Comparison of ENCODE assay signal across 16 cellular contexts in the genomic region with DNA sequence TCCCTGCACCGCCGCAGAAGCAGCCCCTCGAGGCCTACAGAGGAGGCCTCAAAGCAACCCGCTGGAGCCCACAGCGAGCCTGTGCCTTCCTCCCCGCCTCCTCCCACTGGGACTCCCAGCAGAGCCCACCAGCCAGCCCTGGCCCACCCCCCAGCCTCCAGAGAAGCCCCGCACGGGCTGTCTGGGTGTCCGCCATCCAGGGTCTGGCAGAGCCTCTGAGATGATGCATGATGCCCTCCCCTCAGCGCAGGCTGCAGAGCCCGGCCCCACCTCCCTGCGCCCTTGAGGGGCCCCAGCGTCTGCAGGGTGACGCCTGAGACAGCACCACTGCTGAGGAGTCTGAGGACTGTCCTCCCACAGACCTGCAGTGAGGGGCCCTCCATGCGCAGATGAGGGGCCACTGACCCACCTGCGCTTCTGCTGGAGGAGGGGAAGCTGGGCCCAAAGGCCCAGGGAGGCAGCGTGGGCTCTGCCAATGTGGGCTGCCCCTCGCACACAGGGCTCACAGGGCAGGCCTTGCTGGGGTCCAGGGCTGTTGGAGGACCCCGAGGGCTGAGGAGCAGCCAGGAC. TPM values are rescaled to one million over a fixed set of nuclear protein-coding genes. Genes with fewer than 3 reads are reported as not detected.
DNase-seq lines count a peak whose midpoint lies in the region; ATAC-seq and TF ChIP-seq lines count a peak whose summit lies in the region.
"Had no signal": no experiment of that assay in that cellular context is flagged by ENCODE, and none has a peak within 500 bp of the region (broad histone marks: within the 10 kb centered on the region; RNA-seq: fewer than 3 reads in every experiment).

No MANE protein-coding gene starts in this region.

- H3K27me3 ChIP-seq in right cardiac atrium (ENCODE audit: control insufficient read depth, insufficient read depth) (no peaks in the 10 kb centered on the region), sigmoid colon (no peaks in the 10 kb centered on the region)
- H3K27me3 ChIP-seq: upper lobe of right lung had no signal

- intact Hi-C loops in right cardiac atrium (cut with DNase I), result no loop called here
- intact Hi-C loops in sigmoid colon (cut with DNase I), result no loop called here

- no peaks in the 10 kb centered on the region for H3K4me1 Mint-ChIP-seq in HFFc6 (ENCODE audit: low read depth)

- H3K9me3 ChIP-seq in right cardiac atrium (ENCODE audit: control insufficient read depth, low read length), result no peaks in the 10 kb centered on the region
- H3K9me3 ChIP-seq in sigmoid colon, result no peaks in the 10 kb centered on the region
- H3K9me3 ChIP-seq: upper lobe of right lung had no signal

- TF ChIP-seq POLR2A in sigmoid colon (IDR thresholded peaks at IDR 0.05) (no peak), erythroblast (IDR thresholded peaks at IDR 0.05; ENCODE audit: low read length) (no peak)

- no peak overlapping the region for H3K4me3 ChIP-seq in right cardiac atrium (ENCODE audit: low read length)
- no peak overlapping the region for H3K4me3 ChIP-seq in sigmoid colon
- H3K4me3 ChIP-seq: upper lobe of right lung had no signal

- no peak overlapping the region for H3K27ac Mint-ChIP-seq in HFFc6
- H3K27ac Mint-ChIP-seq: activated naive CD8-positive, alpha-beta T cell; naive B cell had no signal

- no peak for TF ChIP-seq CTCF in sigmoid colon (IDR thresholded peaks at IDR 0.05)
- TF ChIP-seq CTCF in HFFc6 (IDR thresholded peaks at IDR 0.05), result no peak

- peaks cover 5% of the 10 kb centered on the region; the same call in 1 of the 2 replicates for H3K36me3 Mint-ChIP-seq in HFFc6 (ENCODE audit: low read depth)

- ATAC-seq in right cardiac atrium, result peak in 1 of 2 donors; percentile 3
- ATAC-seq: upper lobe of right lung had no signal

- no peak overlapping the region for H3K4me3 Mint-ChIP-seq in HFFc6
- H3K4me3 Mint-ChIP-seq: activated naive CD8-positive, alpha-beta T cell; naive B cell had no signal

- DNase-seq in activated T-cell treated with anti-CD3 and anti-CD28 coated beads, Interleukin-2, amount 50 U/mL, for 1 hour, result peak; percentile 8
- DNase-seq in activated T-cell treated with anti-CD3 and anti-CD28 coated beads for 4 hours, result no peak
- DNase-seq in SK-N-DZ (ENCODE audit: low spot score), result peak; percentile 75
- peak; percentile 11 to 38 (median 38) for DNase-seq in right cardiac atrium
- DNase-seq in sigmoid colon, result peak; percentile 59
- DNase-seq in KBM-7, result no peak
- DNase-seq in HFFc6, result no peak
- DNase-seq in erythroblast (lab: John Stamatoyannopoulos, UW), result no peak
- DNase-seq: activated CD4-positive, CD25-positive, alpha-beta regulatory T cell; cortex of kidney; HCEC 1CT; naive B cell; NCI-H1436; NCI-H748 treated with DMSO at 0.1 percent for 48 hours; upper lobe of right lung had no signal

- peaks cover 0 to 46% (median 12%) of the 10 kb centered on the region in 4 donors for H3K36me3 ChIP-seq in sigmoid colon
- H3K36me3 ChIP-seq: upper lobe of right lung had no signal

- H3K4me1 ChIP-seq in right cardiac atrium (ENCODE audit: control insufficient read depth, insufficient read depth, low read length), result no peaks in the 10 kb centered on the region
- no peaks in the 10 kb centered on the region for H3K4me1 ChIP-seq in sigmoid colon
- H3K4me1 ChIP-seq: upper lobe of right lung had no signal

- H3K27me3 Mint-ChIP-seq in HFFc6 (ENCODE audit: insufficient read depth), result peaks cover 13% of the 10 kb centered on the region
- H3K27me3 Mint-ChIP-seq: activated naive CD8-positive, alpha-beta T cell; naive B cell had no signal

- TF ChIP-seq EP300 in sigmoid colon (IDR thresholded peaks at IDR 0.05), result no peak

- in situ Hi-C loops in KBM-7 (cut with MboI; ENCODE audit: low pct_unique_long_range_greater_than_20kb, low sequenced_read_pairs), result no loop called here

- WGBS in right cardiac atrium, result 80% methylated on average over 19 of the region's 19 CpGs
- 76 to 87% methylated on average over 19 of the region's 19 CpGs for WGBS in sigmoid colon, 2 donors

- H3K9me3 Mint-ChIP-seq in HFFc6, result peaks cover 14% of the 10 kb centered on the region

- H3K27ac ChIP-seq in right cardiac atrium (ENCODE audit: low read length) (no peak overlapping the region), sigmoid colon (no peak overlapping the region)
- H3K27ac ChIP-seq: upper lobe of right lung had no signal

RNA-seq across cellular contexts. Expression of a gene that starts 31.2 kb away (rescaled TPM):
- polyA plus RNA-seq in SK-N-DZ (2014; cell fraction: cytosol; rRNA removed), result 32.6 and 50.2 TPM in 2 replicates
- 75.2 and 80.4 TPM in 2 replicates for polyA plus RNA-seq in SK-N-DZ (2014; cell fraction: nucleus; rRNA removed)
- total RNA-seq in right cardiac atrium (100 to 1,000 TPM in 2 of 4 donors, 10 to 100 TPM in 2; 75.8 to 107 (median 94.8) TPM), sigmoid colon (10 to 100 TPM in 3 of 4 donors, 1 to 10 TPM in 1; 7.2 to 30.7 (median 23.7) TPM)
- polyA plus RNA-seq in right cardiac atrium (118 TPM), sigmoid colon (10 to 100 TPM in 1 of 3 donors, 1 to 10 TPM in 2; 3.0 to 15.8 (median 7.2) TPM)
- 100 to 1,000 TPM; 315 to 403 (median 350) TPM for total RNA-seq in HFFc6 (2021; fragmentation: NEBNext Ultra II Directional; extraction: Animal tissue kit (Norgen Biotek cat#: 25700))

Comparison
In these comparisons a context has a peak if more than half of its experiments do, and no peak if none do; other contexts are left out.
1. DNase-seq: peak in activated T-cell treated with anti-CD3 and anti-CD28 coated beads, Interleukin-2, amount 50 U/mL, for 1 hour (single experiment), SK-N-DZ (single experiment), right cardiac atrium (3 of 3) and sigmoid colon (single experiment); none in activated T-cell treated with anti-CD3 and anti-CD28 coated beads for 4 hours (single experiment), KBM-7 (single experiment), HFFc6 (single experiment) and erythroblast (0 of 2).